In genomic region chr19:38033658-38034150, GRCh38 we compare ENCODE assay signal across 9 cellular contexts.
DNase-seq lines count a peak whose midpoint lies in the region; ATAC-seq, FAIRE-seq and TF ChIP-seq lines count a peak whose summit lies in the region.
"Had no signal": no experiment of that assay in that cellular context is flagged by ENCODE, and none has a peak within 500 bp of the region (broad histone marks: within the 10 kb centered on the region; RNA-seq: fewer than 3 reads in every experiment).

No MANE protein-coding gene starts in this region.

- peak overlapping the region in 1 of 8 donors; percentile 31 for H3K4me3 ChIP-seq in spleen

- peak; percentile 99 for FAIRE-seq in GM19239 (lab: Jason Lieb, UNC)
- FAIRE-seq: HTR-8/SVneo had no signal

- intact Hi-C loops in spleen (cut with DNase I; ENCODE audit: low total_unique reads), result no loop called here

- H3K27me3 ChIP-seq in spleen (replicated peaks in 1 of 7), result no peaks in the 10 kb centered on the region

- TF ChIP-seq POLR2A in spleen (IDR thresholded peaks at IDR 0.05), result peak in 1 of 3 donors; percentile 25

- peaks cover 0 to 29% (median 10%) of the 10 kb centered on the region in 6 donors for H3K36me3 ChIP-seq in spleen

- H3K27ac ChIP-seq in spleen, result peak overlapping the region; percentile 28 to 90 (median 78)

- peaks cover 13 to 75% (median 34%) of the 10 kb centered on the region in 6 donors for H3K4me1 ChIP-seq in spleen

- peak; percentile 74 for ATAC-seq in HG02943 (IDR thresholded peaks at IDR 0.05; ENCODE audit: low read depth, unreplicated experiment)

- TF ChIP-seq CTCF in spleen (IDR thresholded peaks at IDR 0.05 in 8 of 11, conservative IDR thresholded peaks at IDR 0.05 in 3 of 11), result peak in 8 of 11 experiments; percentile 18 to 46 (median 32)

- DNase-seq in GM19239 (ENCODE audit: insufficient read length, low spot score) (no peak), RPMI8226 (peak; percentile 85), spleen (peak; percentile 76), kidney glomerular epithelial cell (lab: John Stamatoyannopoulos, UW) (no peak), NCI-H2029 (lab: John Stamatoyannopoulos, UW) (no peak), NCI-H2081 treated with DMSO at 0.1 percent for 48 hours (lab: John Stamatoyannopoulos, UW) (no peak)
- no peak for DNase-seq in activated CD4-positive, alpha-beta T cell treated with anti-CD3 and anti-CD28 coated beads for 48 hours

- H3K9me3 ChIP-seq in spleen, result no peaks in the 10 kb centered on the region

- WGBS in spleen, 5 donors, result 60 to 62% (median 62%) methylated on average over 12 of the region's 12 CpGs

Comparison
In these comparisons a context has a peak if more than half of its experiments do, and no peak if none do; other contexts are left out.
1. DNase-seq: peak in RPMI8226 (single experiment) and spleen (single experiment); none in GM19239 (single experiment), activated CD4-positive, alpha-beta T cell treated with anti-CD3 and anti-CD28 coated beads for 48 hours (single experiment), kidney glomerular epithelial cell (single experiment), NCI-H2029 (single experiment) and NCI-H2081 treated with DMSO at 0.1 percent for 48 hours (single experiment).